ENCODE assay signal across 9 cellular contexts in the genomic region with DNA sequence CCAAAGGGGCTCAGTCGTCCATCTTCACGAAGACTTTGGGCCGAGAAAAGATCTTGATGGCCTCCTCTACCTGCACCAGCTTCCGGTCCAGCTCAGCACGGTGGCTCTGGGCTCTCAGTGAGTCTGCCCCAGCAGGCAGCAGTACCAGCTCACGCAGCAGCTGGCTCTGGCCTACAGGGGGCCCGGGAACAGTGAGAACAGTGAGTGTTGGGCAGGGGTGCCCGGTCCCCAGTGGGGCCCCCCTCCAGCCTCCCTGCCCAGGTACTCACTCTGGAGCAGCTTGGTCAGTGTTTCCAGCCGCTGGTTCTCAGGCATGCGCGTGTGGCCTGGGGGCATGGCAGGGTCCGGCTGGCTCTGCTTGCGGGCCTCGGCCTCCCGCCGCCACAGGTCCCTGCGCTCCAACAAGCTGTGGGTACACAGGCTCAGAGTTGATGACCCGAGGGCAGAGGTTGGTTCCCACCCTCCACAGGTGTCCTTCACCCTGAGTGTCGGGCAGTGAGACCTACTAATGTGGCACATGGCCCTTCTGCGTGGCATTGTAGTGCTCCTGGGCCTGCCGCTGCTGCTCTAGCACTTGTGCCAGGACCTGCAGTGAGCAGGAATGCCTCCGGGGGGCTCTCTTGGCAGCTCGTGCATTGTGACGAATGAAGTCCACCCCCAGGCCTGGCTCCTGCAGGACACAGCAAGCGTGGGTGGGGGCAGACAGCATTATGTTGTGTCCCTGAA. TPM values are rescaled to one million over a fixed set of nuclear protein-coding genes. Genes with fewer than 3 reads are reported as not detected.
DNase-seq lines count a peak whose midpoint lies in the region; ATAC-seq, FAIRE-seq and TF ChIP-seq lines count a peak whose summit lies in the region.
"Had no signal": no experiment of that assay in that cellular context is flagged by ENCODE, and none has a peak within 500 bp of the region (broad histone marks: within the 10 kb centered on the region; RNA-seq: fewer than 3 reads in every experiment).

No MANE protein-coding gene starts in this region.

- no peak overlapping the region for H3K4me2 ChIP-seq in H1 (ENCODE audit: insufficient read depth in 1 of 2, low read depth in 2 of 2, low read length in 2 of 2)

- CTCF ChIA-PET in H1 (lab: Charles Lee; ENCODE audit: partially characterized antibody) = interaction anchor here (0.5 to 13.7 kb wide), 58 partner anchors 11 to 431 kb away, joined by 3 to 202 read pairs (median 4); partner anchors contain the start of genes ATP6V0D1, CARMIL2, CTCF and NRN1L

- peak; percentile 36 to 60; a peak in 3 of 4 replicates for TF ChIP-seq RAD21 in H1 (IDR thresholded peaks at IDR 0.05 in 1 of 2, conservative IDR thresholded peaks at IDR 0.05 in 1 of 2; ENCODE audit: low read depth in 2 of 2, low read length in 2 of 2)

- no peak overlapping the region for H3K9ac ChIP-seq in H1 (replicated peaks in 1 of 4; ENCODE audit: extremely low read depth in 1 of 4, low read depth in 3 of 4, low read length in 3 of 4)

- H2AK5ac ChIP-seq in H1 (ENCODE audit: low read depth, low read length) = no peak overlapping the region

- H3K79me2 ChIP-seq in H1 (ENCODE audit: control insufficient read depth in 1 of 2, insufficient read depth in 2 of 2, low read length in 2 of 2) = no peaks in the 10 kb centered on the region

- no peak overlapping the region for H3K4me3 ChIP-seq in H1 (ENCODE audit: extremely low read depth in 1 of 4, insufficient read depth in 2 of 4, low read depth in 3 of 4, low read length in 4 of 4)
- H3K4me3 ChIP-seq in effector memory CD4-positive, alpha-beta T cell (ENCODE audit: insufficient read depth, low read depth, low read length, poor library complexity, severe bottlenecking) = no peak overlapping the region

- no peaks in the 10 kb centered on the region for H3K36me3 ChIP-seq in H1 (ENCODE audit: control insufficient read depth in 2 of 4, insufficient read depth in 4 of 4, low read length in 3 of 4)
- peaks cover 3% of the 10 kb centered on the region for H3K36me3 ChIP-seq in effector memory CD4-positive, alpha-beta T cell (ENCODE audit: control insufficient read depth, insufficient read depth, low read length)

- no peak for TF ChIP-seq POLR2A in H1 (IDR thresholded peaks at IDR 0.05; ENCODE audit: control extremely low read depth in 1 of 2, low read depth in 2 of 2, low read length in 2 of 2)

- no peak overlapping the region for H2BK15ac ChIP-seq in H1 (ENCODE audit: low read length)

- no peak for TF ChIP-seq EP300 in H1 (IDR thresholded peaks at IDR 0.05; ENCODE audit: borderline replicate concordance in 1 of 2, low read depth in 2 of 2, low read length in 2 of 2)

- H3K4ac ChIP-seq in H1 (replicated peaks; ENCODE audit: insufficient read length, low read depth, low read length) = no peak overlapping the region

- 74% methylated on average over 25 of the region's 25 CpGs; no CpG with 5 or more reads in 1 of the 2 experiments for WGBS in H1 (ENCODE audit: extremely low coverage in 1 of 2, insufficient coverage in 1 of 2, insufficient read length in 1 of 2, insufficient replicate concordance in 2 of 2, low coverage in 1 of 2, low lambda C conversion rate in 2 of 2, missing lambda C conversion rate in 1 of 2), 2 experiments

- H2BK12ac ChIP-seq in H1 (ENCODE audit: low read depth, low read length) = peak overlapping the region; percentile 80; the same call in 1 of the 2 replicates

- H4K20me1 ChIP-seq in H1 (replicated peaks in 1 of 2; ENCODE audit: control insufficient read depth in 1 of 2, insufficient read depth in 2 of 2, low read length in 2 of 2) = peaks cover 5 to 8% of the 10 kb centered on the region in 2 experiments

- no peak overlapping the region for H2BK120ac ChIP-seq in H1 (replicated peaks; ENCODE audit: low read depth, low read length)

- H2BK20ac ChIP-seq in H1 (ENCODE audit: low read length) = no peak overlapping the region

- peaks cover 27% of the 10 kb centered on the region for H3K23me2 ChIP-seq in H1 (ENCODE audit: low read depth, low read length)

- POLR2A ChIA-PET in H1 (lab: Charles Lee; ENCODE audit: partially characterized antibody) = interaction anchor here (1.4 to 2.0 kb wide), 5 partner anchors 11 to 221 kb away, joined by 3 to 6 read pairs (median 4); partner anchors contain the start of gene NRN1L

- no peak for FAIRE-seq in H1 (lab: Jason Lieb, UNC)
- FAIRE-seq: GM12892 had no signal

- no peaks in the 10 kb centered on the region for H3K9me3 ChIP-seq in H1 (ENCODE audit: insufficient read depth in 2 of 2, low read depth in 1 of 2, low read length in 1 of 2)
- no peaks in the 10 kb centered on the region for H3K9me3 ChIP-seq in effector memory CD4-positive, alpha-beta T cell (ENCODE audit: control insufficient read depth, low read length)

- H3K4me1 ChIP-seq in H1 (replicated peaks in 1 of 4; ENCODE audit: control insufficient read depth in 3 of 4, insufficient read depth in 4 of 4, low read length in 3 of 4) = peaks cover 0 to 33% (median 20%) of the 10 kb centered on the region in 4 experiments; a peak in 5 of 7 replicates
- H3K4me1 ChIP-seq in effector memory CD4-positive, alpha-beta T cell (ENCODE audit: control insufficient read depth, insufficient read depth, low read length, poor library complexity, severe bottlenecking) = peaks cover 46% of the 10 kb centered on the region

- no peak overlapping the region for H4K91ac ChIP-seq in H1 (replicated peaks; ENCODE audit: insufficient read length, low read length)

- H3K18ac ChIP-seq in H1 (ENCODE audit: extremely low read depth, low read length) = no peak overlapping the region

- H4K5ac ChIP-seq in H1 (ENCODE audit: insufficient read length, low read depth, low read length) = no peak overlapping the region

- no peak for ATAC-seq in GM21619 (IDR thresholded peaks at IDR 0.05; ENCODE audit: unreplicated experiment)
- ATAC-seq in HG03521 (IDR thresholded peaks at IDR 0.05; ENCODE audit: unreplicated experiment) = no peak

- no peak overlapping the region for H3K23ac ChIP-seq in H1 (ENCODE audit: insufficient read length)

- H3K79me1 ChIP-seq in H1 (ENCODE audit: low read depth, low read length) = no peaks in the 10 kb centered on the region

- peak in 2 of 3 experiments; percentile 71 to 74; a peak in 3 of 4 replicates for TF ChIP-seq CTCF in H1 (IDR thresholded peaks at IDR 0.05; ENCODE audit: control extremely low read depth in 1 of 3, insufficient read depth in 1 of 3, low read depth in 1 of 3, low read length in 3 of 3)

- H2AFZ ChIP-seq in H1 (ENCODE audit: low read length) = no peak overlapping the region

- H3K27ac ChIP-seq in H1 (ENCODE audit: low read depth, low read length) = no peak overlapping the region
- no peak overlapping the region for H3K27ac ChIP-seq in effector memory CD4-positive, alpha-beta T cell (ENCODE audit: insufficient read depth, low read length, poor library complexity, severe bottlenecking)

- peak; percentile 31 for DNase-seq in stimulated activated CD4-positive, alpha-beta T cell treated with anti-CD3 and anti-CD28 coated beads, Interleukin-4, amount 100 ng/mL, for 24 hours
- no peak for DNase-seq in stimulated activated CD4-positive, alpha-beta T cell treated with anti-CD3 and anti-CD28 coated beads, Interleukin-4, amount 100 ng/mL, for 4 hours
- peak; percentile 18 for DNase-seq in OCI-M1 (lab: John Stamatoyannopoulos, UW)
- peak in 1 of 2 experiments; percentile 88 for DNase-seq in H1 (ENCODE audit: low read depth in 1 of 2, low spot score in 2 of 2)
- DNase-seq in effector memory CD4-positive, alpha-beta T cell = no peak
- no peak for DNase-seq in mesenteric fat pad (ENCODE audit: low spot score)

- no peak overlapping the region for H3K56ac ChIP-seq in H1 (replicated peaks; ENCODE audit: insufficient read length, low read depth, low read length)

- no peak overlapping the region for H3K14ac ChIP-seq in H1 (ENCODE audit: insufficient read length)

- H4K8ac ChIP-seq in H1 (ENCODE audit: extremely low read depth, insufficient read depth, low read length) = no peak overlapping the region; the same call in 1 of the 2 replicates

- peaks cover 0 to 3% (median under 1%) of the 10 kb centered on the region in 4 experiments; a peak in 2 of 7 replicates for H3K27me3 ChIP-seq in H1 (replicated peaks in 1 of 4; ENCODE audit: control insufficient read depth in 3 of 4, extremely low read depth in 1 of 4, insufficient read depth in 3 of 4, low read length in 3 of 4)
- H3K27me3 ChIP-seq in effector memory CD4-positive, alpha-beta T cell (replicated peaks; ENCODE audit: control insufficient read depth, insufficient read depth, low read length, poor library complexity, severe bottlenecking) = no peaks in the 10 kb centered on the region

- no peak overlapping the region for H2BK5ac ChIP-seq in H1 (ENCODE audit: low read depth, low read length)

RNA-seq across cellular contexts. Expression of gene PARD6A, which starts 2.6 kb away (rescaled TPM):
- total RNA-seq in H1 (2021; fragmentation: NEBNext Ultra II Directional; extraction: Animal tissue kit (Norgen Biotek cat#: 25700)) = 14.4 and 15.1 TPM in 2 replicates
- polyA plus RNA-seq in H1 (2011; rRNA removed) = 21.8 and 28.6 TPM in 2 replicates
- polyA plus RNA-seq in H1 (2011; cell fraction: cytosol; rRNA removed) = 16.3 TPM
- 19.6 TPM for polyA plus RNA-seq in H1 (2011; cell fraction: nucleus; rRNA removed)
- 7.8 to 16.8 TPM (median 12.8 TPM) in 4 replicates for polyA plus RNA-seq in H1 (2012, experiment 1 of 2)
- polyA plus RNA-seq in H1 (2012, experiment 2 of 2) = 19.7 TPM
- 11.5 TPM for polyA plus RNA-seq in H1 (2013, experiment 1 of 2)
- 11.4 TPM for polyA plus RNA-seq in H1 (2013, experiment 2 of 2)
- polyA minus RNA-seq in H1 (2011; rRNA and poly(A)+ RNA removed) = 5.2 and 6.0 TPM in 2 replicates
- 4.8 TPM for polyA minus RNA-seq in H1 (2011; cell fraction: cytosol; rRNA and poly(A)+ RNA removed)
- 5.4 TPM for polyA minus RNA-seq in H1 (2011; cell fraction: nucleus; rRNA and poly(A)+ RNA removed)
- total RNA-seq in mesenteric fat pad = 3.9 TPM

RNA-seq across cellular contexts. Expression of gene ENKD1, which starts 3.2 kb away (rescaled TPM):
- total RNA-seq in H1 (2021; fragmentation: NEBNext Ultra II Directional; extraction: Animal tissue kit (Norgen Biotek cat#: 25700)) = 9.6 and 12.9 TPM in 2 replicates
- 16.0 and 16.1 TPM in 2 replicates for polyA plus RNA-seq in H1 (2011; rRNA removed)
- polyA plus RNA-seq in H1 (2011; cell fraction: cytosol; rRNA removed) = 15.7 TPM
- polyA plus RNA-seq in H1 (2011; cell fraction: nucleus; rRNA removed) = 28.3 TPM
- polyA plus RNA-seq in H1 (2012, experiment 1 of 2) = 10.8 to 13.3 TPM (median 11.6 TPM) in 4 replicates
- polyA plus RNA-seq in H1 (2012, experiment 2 of 2) = 8.8 TPM
- 9.3 TPM for polyA plus RNA-seq in H1 (2013, experiment 1 of 2)
- polyA plus RNA-seq in H1 (2013, experiment 2 of 2) = 8.1 TPM
- 1.3 and 2.9 TPM in 2 replicates for polyA minus RNA-seq in H1 (2011; rRNA and poly(A)+ RNA removed)
- polyA minus RNA-seq in H1 (2011; cell fraction: cytosol; rRNA and poly(A)+ RNA removed) = 5.9 TPM
- 9.0 TPM for polyA minus RNA-seq in H1 (2011; cell fraction: nucleus; rRNA and poly(A)+ RNA removed)
- 11.4 TPM for total RNA-seq in mesenteric fat pad

RNA-seq across cellular contexts. Expression of gene ACD, which starts 3.3 kb away (rescaled TPM):
- total RNA-seq in H1 (2021; fragmentation: NEBNext Ultra II Directional; extraction: Animal tissue kit (Norgen Biotek cat#: 25700)) = 34.8 and 35.8 TPM in 2 replicates
- 58.0 and 81.7 TPM in 2 replicates for polyA plus RNA-seq in H1 (2011; rRNA removed)
- polyA plus RNA-seq in H1 (2011; cell fraction: cytosol; rRNA removed) = 34.3 TPM
- 79.1 TPM for polyA plus RNA-seq in H1 (2011; cell fraction: nucleus; rRNA removed)
- polyA plus RNA-seq in H1 (2012, experiment 1 of 2) = 37.3 to 46.0 TPM (median 44.3 TPM) in 4 replicates
- polyA plus RNA-seq in H1 (2012, experiment 2 of 2) = 52.7 TPM
- polyA plus RNA-seq in H1 (2013, experiment 1 of 2) = 38.0 TPM
- 35.8 TPM for polyA plus RNA-seq in H1 (2013, experiment 2 of 2)
- 18.5 and 23.8 TPM in 2 replicates for polyA minus RNA-seq in H1 (2011; rRNA and poly(A)+ RNA removed)
- polyA minus RNA-seq in H1 (2011; cell fraction: cytosol; rRNA and poly(A)+ RNA removed) = 28.0 TPM
- polyA minus RNA-seq in H1 (2011; cell fraction: nucleus; rRNA and poly(A)+ RNA removed) = 26.7 TPM
- total RNA-seq in mesenteric fat pad = 11.5 TPM

RNA-seq across cellular contexts. Expression of gene C16orf86, which starts 3.3 kb away (rescaled TPM):
- 2.0 and 2.3 TPM in 2 replicates for total RNA-seq in H1 (2021; fragmentation: NEBNext Ultra II Directional; extraction: Animal tissue kit (Norgen Biotek cat#: 25700))
- polyA plus RNA-seq in H1 (2011; rRNA removed) = 1.4 and 2.4 TPM in 2 replicates
- polyA plus RNA-seq in H1 (2011; cell fraction: cytosol; rRNA removed) = 3.3 TPM
- polyA plus RNA-seq in H1 (2011; cell fraction: nucleus; rRNA removed) = 4.8 TPM
- 1.3 to 2.3 TPM (median 1.7 TPM) in 4 replicates for polyA plus RNA-seq in H1 (2012, experiment 1 of 2)
- polyA plus RNA-seq in H1 (2012, experiment 2 of 2) = 2.9 TPM
- polyA plus RNA-seq in H1 (2013, experiment 1 of 2) = 1.8 TPM
- polyA plus RNA-seq in H1 (2013, experiment 2 of 2) = 1.6 TPM
- 0.20 and 0.47 TPM in 2 replicates for polyA minus RNA-seq in H1 (2011; rRNA and poly(A)+ RNA removed)
- polyA minus RNA-seq in H1 (2011; cell fraction: cytosol; rRNA and poly(A)+ RNA removed) = 2.2 TPM
- 0.80 TPM for polyA minus RNA-seq in H1 (2011; cell fraction: nucleus; rRNA and poly(A)+ RNA removed)
- total RNA-seq in mesenteric fat pad = 2.9 TPM

RNA-seq across cellular contexts. Expression of gene CARMIL2, which starts 18.4 kb away (rescaled TPM):
- total RNA-seq in H1 (2021; fragmentation: NEBNext Ultra II Directional; extraction: Animal tissue kit (Norgen Biotek cat#: 25700)) = 34.5 and 36.7 TPM in 2 replicates
- 15.7 and 29.8 TPM in 2 replicates for polyA plus RNA-seq in H1 (2011; rRNA removed)
- polyA plus RNA-seq in H1 (2011; cell fraction: cytosol; rRNA removed) = 16.3 TPM
- 110 TPM for polyA plus RNA-seq in H1 (2011; cell fraction: nucleus; rRNA removed)
- polyA plus RNA-seq in H1 (2012, experiment 1 of 2) = 15.1 to 29.6 TPM (median 24.7 TPM) in 4 replicates
- 20.2 TPM for polyA plus RNA-seq in H1 (2012, experiment 2 of 2)
- polyA plus RNA-seq in H1 (2013, experiment 1 of 2) = 26.1 TPM
- polyA plus RNA-seq in H1 (2013, experiment 2 of 2) = 23.1 TPM
- polyA minus RNA-seq in H1 (2011; rRNA and poly(A)+ RNA removed) = 10.4 and 13.2 TPM in 2 replicates
- polyA minus RNA-seq in H1 (2011; cell fraction: cytosol; rRNA and poly(A)+ RNA removed) = 17.1 TPM
- polyA minus RNA-seq in H1 (2011; cell fraction: nucleus; rRNA and poly(A)+ RNA removed) = 35.2 TPM
- total RNA-seq in mesenteric fat pad = 0.96 TPM

Comparison
In these comparisons a context has a peak if more than half of its experiments do, and no peak if none do; other contexts are left out.
1. DNase-seq: peak in stimulated activated CD4-positive, alpha-beta T cell treated with anti-CD3 and anti-CD28 coated beads, Interleukin-4, amount 100 ng/mL, for 24 hours (single experiment) and OCI-M1 (single experiment); none in stimulated activated CD4-positive, alpha-beta T cell treated with anti-CD3 and anti-CD28 coated beads, Interleukin-4, amount 100 ng/mL, for 4 hours (0 of 2), effector memory CD4-positive, alpha-beta T cell (0 of 3) and mesenteric fat pad (single experiment).